In genomic region chr17:39617446-39618251, GRCh38 we compare ENCODE assay signal across 8 cellular contexts. TPM values are rescaled to one million over a fixed set of nuclear protein-coding genes. Genes with fewer than 3 reads are reported as not detected.
DNase-seq lines count a peak whose midpoint lies in the region; ATAC-seq and TF ChIP-seq lines count a peak whose summit lies in the region.

No MANE protein-coding gene starts in this region.

- no peak overlapping the region for H3K27ac Mint-ChIP-seq in activated naive CD8-positive, alpha-beta T cell treated with anti-CD3 and anti-CD28 coated beads for 36 hours

- DNase-seq in DMS 273 (lab: John Stamatoyannopoulos, UW; ENCODE audit: unreplicated experiment) = peak; percentile 91
- peak; percentile 47 for DNase-seq in LNCaP clone FGC (ENCODE audit: low read depth)
- peak; percentile 62 for DNase-seq in activated naive CD8-positive, alpha-beta T cell treated with anti-CD3 and anti-CD28 coated beads for 36 hours
- peak; percentile 72 for DNase-seq in left cardiac atrium
- DNase-seq in retinal pigment epithelial cell (ENCODE audit: low read depth) = no peak

- ATAC-seq in SK-N-SH treated with all-trans-retinoic acid at 6 μM for 48 hours (peak; percentile 26), left cardiac atrium (peak; percentile 45 to 66), GM21515 (IDR thresholded peaks at IDR 0.05; ENCODE audit: unreplicated experiment) (no peak), HG02678 (IDR thresholded peaks at IDR 0.05; ENCODE audit: unreplicated experiment) (no peak)

- intact Hi-C loops in left cardiac atrium (cut with DNase I) = no loop called here

- no peaks in the 10 kb centered on the region for H3K9me3 Mint-ChIP-seq in activated naive CD8-positive, alpha-beta T cell treated with anti-CD3 and anti-CD28 coated beads for 36 hours

- H3K4me3 Mint-ChIP-seq in activated naive CD8-positive, alpha-beta T cell treated with anti-CD3 and anti-CD28 coated beads for 36 hours = peak overlapping the region; percentile 57

- H3K36me3 Mint-ChIP-seq in activated naive CD8-positive, alpha-beta T cell treated with anti-CD3 and anti-CD28 coated beads for 36 hours = no peaks in the 10 kb centered on the region

- H3K4me3 ChIP-seq in LNCaP clone FGC (ENCODE audit: low read depth, low read length) = peak overlapping the region; percentile 55
- H3K4me3 ChIP-seq in retinal pigment epithelial cell (ENCODE audit: low read length) = peak overlapping the region; percentile 66

- H3K4me1 Mint-ChIP-seq in activated naive CD8-positive, alpha-beta T cell treated with anti-CD3 and anti-CD28 coated beads for 36 hours = peaks cover 8% of the 10 kb centered on the region

- TF ChIP-seq CTCF in LNCaP clone FGC (IDR thresholded peaks at IDR 0.05; ENCODE audit: control insufficient read depth, extremely low read depth, insufficient read depth) (no peak), retinal pigment epithelial cell (conservative IDR thresholded peaks at IDR 0.05; ENCODE audit: low read depth, low read length) (no peak)

- peaks cover 17% of the 10 kb centered on the region for H3K27me3 Mint-ChIP-seq in activated naive CD8-positive, alpha-beta T cell treated with anti-CD3 and anti-CD28 coated beads for 36 hours

TF ChIP-seq in SK-N-SH treated with all-trans-retinoic acid at 6 μM for 48 hours, 23 proteins besides CTCF, POLR2A, EP300 and RAD21:
- TF ChIP-seq TOX (CRISPR knock-in tag; IDR thresholded peaks at IDR 0.05; ENCODE audit: borderline replicate concordance) = no peak
- TF ChIP-seq ZFP3 (CRISPR knock-in tag; IDR thresholded peaks at IDR 0.05) = no peak
- TF ChIP-seq PATZ1 (CRISPR knock-in tag; IDR thresholded peaks at IDR 0.05; ENCODE audit: borderline replicate concordance) = no peak
- no peak for TF ChIP-seq BACH2 (CRISPR knock-in tag; IDR thresholded peaks at IDR 0.05; ENCODE audit: borderline replicate concordance)
- no peak for TF ChIP-seq SNAI2 (CRISPR knock-in tag; IDR thresholded peaks at IDR 0.05)
- TF ChIP-seq PPARA (CRISPR knock-in tag; IDR thresholded peaks at IDR 0.05; ENCODE audit: borderline replicate concordance) = no peak
- no peak for TF ChIP-seq ZFP30 (CRISPR knock-in tag; IDR thresholded peaks at IDR 0.05)
- no peak for TF ChIP-seq OSR1 (CRISPR knock-in tag; IDR thresholded peaks at IDR 0.05)
- TF ChIP-seq CSRNP3 (CRISPR knock-in tag; IDR thresholded peaks at IDR 0.05) = no peak
- TF ChIP-seq TSHZ2 (CRISPR knock-in tag; IDR thresholded peaks at IDR 0.05) = no peak
- no peak for TF ChIP-seq TCF4 (CRISPR knock-in tag; IDR thresholded peaks at IDR 0.05; ENCODE audit: borderline replicate concordance)
- TF ChIP-seq CREB5 (CRISPR knock-in tag; IDR thresholded peaks at IDR 0.05; ENCODE audit: low read depth) = no peak
- TF ChIP-seq POU6F1 (CRISPR knock-in tag; IDR thresholded peaks at IDR 0.05; ENCODE audit: borderline replicate concordance, low read depth) = no peak
TF ChIP-seq in SK-N-SH treated with all-trans-retinoic acid at 6 μM for 48 hours: peak in this region for 0.

RNA-seq across cellular contexts. Expression of gene PPP1R1B, which starts 9.1 kb away (rescaled TPM):
- total RNA-seq in activated naive CD8-positive, alpha-beta T cell treated with anti-CD3 and anti-CD28 coated beads for 36 hours = not detected
- 1 to 10 TPM; 4.0 to 5.3 TPM for total RNA-seq in left cardiac atrium

RNA-seq across cellular contexts. Expression of gene NEUROD2, which starts 9.9 kb away (rescaled TPM):
- not detected for total RNA-seq in activated naive CD8-positive, alpha-beta T cell treated with anti-CD3 and anti-CD28 coated beads for 36 hours
- not detected for total RNA-seq in left cardiac atrium

RNA-seq across cellular contexts. Expression of gene STARD3, which starts 19.3 kb away (rescaled TPM):
- total RNA-seq in activated naive CD8-positive, alpha-beta T cell treated with anti-CD3 and anti-CD28 coated beads for 36 hours = 10 to 100 TPM; 47.9 to 53.2 TPM
- 10 to 100 TPM; 22.8 to 24.8 TPM for total RNA-seq in left cardiac atrium

RNA-seq across cellular contexts. Expression of gene TCAP, which starts 47.5 kb away (rescaled TPM):
- under 1 TPM; 0.78 to 0.89 TPM for total RNA-seq in activated naive CD8-positive, alpha-beta T cell treated with anti-CD3 and anti-CD28 coated beads for 36 hours
- total RNA-seq in left cardiac atrium = 1,000 to 10,000 TPM; 1,910 to 2,797 TPM

RNA-seq across cellular contexts. Expression of gene PNMT, which starts 50.6 kb away (rescaled TPM):
- not detected for total RNA-seq in activated naive CD8-positive, alpha-beta T cell treated with anti-CD3 and anti-CD28 coated beads for 36 hours
- total RNA-seq in left cardiac atrium = 10 to 100 TPM in 1 of 2 donors, 1 to 10 TPM in 1; 9.7 to 11.2 TPM

Comparison
In these comparisons a context has a peak if more than half of its experiments do, and no peak if none do; other contexts are left out.
1. ATAC-seq: peak in SK-N-SH treated with all-trans-retinoic acid at 6 μM for 48 hours (single experiment) and left cardiac atrium (2 of 2); none in GM21515 (single experiment) and HG02678 (single experiment).
2. RNA of gene PPP1R1B, which starts 9.1 kb away (total RNA-seq): 4.0 to 5.3 TPM in left cardiac atrium; not detected in activated naive CD8-positive, alpha-beta T cell treated with anti-CD3 and anti-CD28 coated beads for 36 hours; every median in the first group is over 4 times any median in the second.